ENCODE assay signal across 15 cellular contexts in the genomic region with DNA sequence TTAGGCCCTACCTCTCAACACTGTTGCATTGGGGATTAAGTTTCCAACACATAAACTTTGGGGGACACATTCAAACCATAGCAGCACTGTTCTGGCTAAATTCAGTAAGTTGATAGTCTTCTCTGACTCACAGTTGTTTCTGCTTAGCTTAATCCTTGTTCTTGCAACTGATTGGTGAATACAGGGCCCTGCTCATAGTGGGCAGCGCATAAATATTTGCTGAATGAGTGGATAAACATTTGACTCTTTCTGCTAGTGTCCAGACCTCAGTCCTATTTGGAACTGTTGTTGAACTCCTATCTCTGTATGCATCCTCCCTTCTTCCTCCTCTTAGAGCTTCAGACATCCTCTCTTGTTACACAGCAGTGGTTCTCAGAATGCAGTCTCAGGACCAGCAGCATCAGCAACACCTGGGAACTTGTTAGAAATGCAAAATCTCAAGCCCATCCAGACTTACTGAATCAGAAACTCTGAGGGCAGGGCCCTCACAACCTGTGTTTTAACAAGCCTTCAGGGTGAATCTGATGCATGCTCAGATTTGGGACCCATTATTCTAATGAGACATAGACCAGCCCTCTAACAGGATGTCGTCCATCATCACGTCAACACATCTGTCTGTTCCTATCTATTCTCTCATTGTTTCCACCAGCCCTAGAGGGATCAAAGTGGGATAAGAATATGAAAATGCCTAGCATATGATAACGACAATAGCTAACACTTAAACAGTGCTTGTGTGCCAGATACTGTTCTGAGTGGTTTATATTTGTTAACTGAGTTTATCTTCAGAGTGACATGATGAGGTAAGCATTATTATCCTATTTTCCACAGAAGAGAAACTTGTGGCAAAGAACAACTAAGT. TPM values are rescaled to one million over a fixed set of nuclear protein-coding genes. Genes with fewer than 3 reads are reported as not detected.
DNase-seq lines count a peak whose midpoint lies in the region; ATAC-seq and TF ChIP-seq lines count a peak whose summit lies in the region.
"Had no signal": no experiment of that assay in that cellular context is flagged by ENCODE, and none has a peak within 500 bp of the region (broad histone marks: within the 10 kb centered on the region; RNA-seq: fewer than 3 reads in every experiment).

No MANE protein-coding gene starts in this region.

- H3K27me3 Mint-ChIP-seq in stimulated activated memory B cell treated with anti-CD40 and anti-IgM and Interleukin-4, amounts not matched to agents 10 μg/mL and 1 μg/mL and 100 μg/mL, for 72 hours = peaks cover 5% of the 10 kb centered on the region

- peaks cover 27% of the 10 kb centered on the region for H3K4me1 ChIP-seq in SJSA1 (replicated peaks)
- peaks cover 6% of the 10 kb centered on the region for H3K4me1 ChIP-seq in cardiac muscle cell (ENCODE audit: low read depth)
- H3K4me1 ChIP-seq: psoas muscle had no signal

- no peaks in the 10 kb centered on the region for H3K36me3 Mint-ChIP-seq in stimulated activated memory B cell treated with anti-CD40 and anti-IgM and Interleukin-4, amounts not matched to agents 10 μg/mL and 1 μg/mL and 100 μg/mL, for 72 hours
- H3K36me3 Mint-ChIP-seq: IgD-negative memory B cell had no signal

- H3K36me3 ChIP-seq in SJSA1 (no peaks in the 10 kb centered on the region), cardiac muscle cell (no peaks in the 10 kb centered on the region)

- ATAC-seq in stimulated activated memory B cell treated with anti-CD40 and anti-IgM and Interleukin-4, amounts not matched to agents 10 μg/mL and 1 μg/mL and 100 μg/mL, for 72 hours = peak; percentile 36
- no peak for ATAC-seq in HG02840 (IDR thresholded peaks at IDR 0.05; ENCODE audit: low FRiP score, unreplicated experiment)
- ATAC-seq: activated CD8-positive, alpha-beta T cell treated with anti-CD3 and anti-CD28 coated beads, Interleukin-2, amount 10 ng/mL, durations not matched to agents 7 days and 5 days; psoas muscle had no signal

- 0 out of 2 replicates have a peak overlapping the region, but pooled peaks have one; percentile 6 for H3K27ac ChIP-seq in SJSA1
- no peak overlapping the region for H3K27ac ChIP-seq in cardiac muscle cell
- H3K27ac ChIP-seq: psoas muscle had no signal

- H3K27ac Mint-ChIP-seq in stimulated activated memory B cell treated with anti-CD40 and anti-IgM and Interleukin-4, amounts not matched to agents 10 μg/mL and 1 μg/mL and 100 μg/mL, for 72 hours = no peak overlapping the region
- H3K27ac Mint-ChIP-seq: activated CD8-positive, alpha-beta T cell treated with anti-CD3 and anti-CD28 coated beads, Interleukin-2, amount 10 ng/mL, durations not matched to agents 7 days and 5 days had no signal

- DNase-seq in GM04504 (ENCODE audit: low read depth) (peak; percentile 61), SJSA1 (ENCODE audit: low read depth in 1 of 2, low spot score in 2 of 2) (peak; percentile 66 to 72), cardiac muscle cell (ENCODE audit: low read depth in 1 of 2, low spot score in 1 of 2) (peak; percentile 44 to 50), NCI-H1105 treated with DMSO at 0.1 percent for 48 hours (lab: John Stamatoyannopoulos, UW) (no peak), NCI-H2171 (lab: John Stamatoyannopoulos, UW) (no peak), KBM-7 (no peak)
- DNase-seq: activated CD8-positive, alpha-beta T cell treated with anti-CD3 and anti-CD28 coated beads, Interleukin-2, amount 10 ng/mL, durations not matched to agents 7 days and 5 days; activated naive CD4-positive, alpha-beta T cell treated with anti-CD3 and anti-CD28 coated beads, Interleukin-2, amount 50 U/mL, for 16 hours; dermis blood vessel endothelial cell; NCI-H2081; psoas muscle; substantia nigra had no signal

- TF ChIP-seq CTCF in cardiac muscle cell (IDR thresholded peaks at IDR 0.05; ENCODE audit: low read depth, low read length) = no peak

- in situ Hi-C loops in KBM-7 (cut with MboI; ENCODE audit: low pct_unique_long_range_greater_than_20kb, low sequenced_read_pairs) = no loop called here

- no peaks in the 10 kb centered on the region for H3K9me3 ChIP-seq in SJSA1 (replicated peaks)
- H3K9me3 ChIP-seq in cardiac muscle cell (ENCODE audit: low read depth) = no peaks in the 10 kb centered on the region
- H3K9me3 ChIP-seq: psoas muscle had no signal

- no peak overlapping the region for H3K4me3 ChIP-seq in SJSA1
- H3K4me3 ChIP-seq in cardiac muscle cell = no peak overlapping the region
- H3K4me3 ChIP-seq: psoas muscle had no signal

- no peaks in the 10 kb centered on the region for H3K4me1 Mint-ChIP-seq in stimulated activated memory B cell treated with anti-CD40 and anti-IgM and Interleukin-4, amounts not matched to agents 10 μg/mL and 1 μg/mL and 100 μg/mL, for 72 hours
- H3K4me1 Mint-ChIP-seq: IgD-negative memory B cell had no signal

- H3K4me3 Mint-ChIP-seq in stimulated activated memory B cell treated with anti-CD40 and anti-IgM and Interleukin-4, amounts not matched to agents 10 μg/mL and 1 μg/mL and 100 μg/mL, for 72 hours = no peak overlapping the region
- H3K4me3 Mint-ChIP-seq: activated CD8-positive, alpha-beta T cell treated with anti-CD3 and anti-CD28 coated beads, Interleukin-2, amount 10 ng/mL, durations not matched to agents 7 days and 5 days; IgD-negative memory B cell had no signal

- H3K27me3 ChIP-seq in SJSA1 (replicated peaks) (no peaks in the 10 kb centered on the region), cardiac muscle cell (no peaks in the 10 kb centered on the region)

- no peaks in the 10 kb centered on the region for H3K9me3 Mint-ChIP-seq in stimulated activated memory B cell treated with anti-CD40 and anti-IgM and Interleukin-4, amounts not matched to agents 10 μg/mL and 1 μg/mL and 100 μg/mL, for 72 hours

RNA-seq across cellular contexts. Expression of a gene that starts 22.3 kb away (rescaled TPM):
- total RNA-seq in SJSA1 (2014; rRNA removed; shearing (Covaris generic)) = 22.5 and 24.6 TPM in 2 replicates
- total RNA-seq in cardiac muscle cell = 13.3 and 28.8 TPM in 2 replicates
- 14.9 and 22.0 TPM in 2 replicates for polyA plus RNA-seq in cardiac muscle cell

Comparison
In these comparisons a context has a peak if more than half of its experiments do, and no peak if none do; other contexts are left out.
1. DNase-seq: peak in GM04504 (single experiment), SJSA1 (2 of 2) and cardiac muscle cell (2 of 2); none in NCI-H1105 treated with DMSO at 0.1 percent for 48 hours (single experiment), NCI-H2171 (single experiment) and KBM-7 (single experiment).